ENCODE assay signal across 19 cellular contexts in genomic region chr11:106668147-106668546, GRCh38.
A peak's percentile ranks its signal among the peaks of the same experiment; 100 is the strongest.
DNase-seq lines count a peak whose midpoint lies in the region; ATAC-seq and TF ChIP-seq lines count a peak whose summit lies in the region.
"Had no signal": no experiment of that assay in that cellular context is flagged by ENCODE, and none has a peak within 500 bp of the region (broad histone marks: within the 10 kb centered on the region; RNA-seq: fewer than 3 reads in every experiment).

No MANE protein-coding gene starts in this region.

- H3K27ac Mint-ChIP-seq in activated T-helper 17 cell treated with anti-CD3 and anti-CD28 coated beads, Interleukin-2, amount 50 U/mL, for 72 hours, result no peak overlapping the region
- no peak overlapping the region for H3K27ac Mint-ChIP-seq in activated T-cell treated with anti-CD3 and anti-CD28 coated beads, Interleukin-2, amount 50 U/mL, for 72 hours
- H3K27ac Mint-ChIP-seq: H9 had no signal

- no peak overlapping the region for H3K4me3 Mint-ChIP-seq in activated T-helper 17 cell treated with anti-CD3 and anti-CD28 coated beads, Interleukin-2, amount 50 U/mL, for 72 hours
- no peak overlapping the region for H3K4me3 Mint-ChIP-seq in activated T-cell treated with anti-CD3 and anti-CD28 coated beads, Interleukin-2, amount 50 U/mL, for 72 hours
- H3K4me3 Mint-ChIP-seq: H9 had no signal

- DNase-seq in Caki2 (ENCODE audit: low read depth), result peak; percentile 4
- DNase-seq in M059J (ENCODE audit: low read depth), result peak; percentile 87
- DNase-seq in amniotic epithelial cell (ENCODE audit: low read depth), result peak; percentile 22
- DNase-seq in fibroblast of the aortic adventitia (ENCODE audit: low read depth), result peak; percentile 58
- no peak for DNase-seq in mesenteric fat pad (ENCODE audit: low spot score)
- DNase-seq in SK-N-DZ (ENCODE audit: low spot score), result no peak
- no peak for DNase-seq in activated T-cell treated with anti-CD3 and anti-CD28 coated beads, Interleukin-2, amount 50 U/mL, for 72 hours
- DNase-seq: activated effector memory CD4-positive, alpha-beta T cell treated with Interleukin-2 at 50 U/mL for 16 hours; Caco-2; H9; hypothalamus; kidney glomerular epithelial cell; midbrain; NCI-H2029; NCI-H526 treated with DMSO at 0.1 percent for 48 hours; right cardiac atrium; WERI-Rb-1 had no signal

- H3K4me3 ChIP-seq in fibroblast of the aortic adventitia (ENCODE audit: low read depth, low read length), result no peak overlapping the region

- no peaks in the 10 kb centered on the region for H3K36me3 Mint-ChIP-seq in activated T-helper 17 cell treated with anti-CD3 and anti-CD28 coated beads, Interleukin-2, amount 50 U/mL, for 72 hours (ENCODE audit: low read depth)
- H3K36me3 Mint-ChIP-seq in activated T-cell treated with anti-CD3 and anti-CD28 coated beads, Interleukin-2, amount 50 U/mL, for 72 hours (ENCODE audit: insufficient read depth in 2 of 2), result no peaks in the 10 kb centered on the region

- in situ Hi-C loops in Caki2 (cut with HindIII; ENCODE audit: low pct_unique_long_range_greater_than_20kb, low sequenced_read_pairs), result no loop called here

- no peak for ATAC-seq in activated T-helper 17 cell treated with anti-CD3 and anti-CD28 coated beads, Interleukin-2, amount 50 U/mL, for 72 hours (replicated peaks)
- ATAC-seq in activated T-cell treated with anti-CD3 and anti-CD28 coated beads, Interleukin-2, amount 50 U/mL, for 72 hours (replicated peaks in 1 of 2), result no peak
- ATAC-seq: esophagus mucosa, right cardiac atrium had no signal

- peaks cover 8% of the 10 kb centered on the region for H3K9me3 Mint-ChIP-seq in activated T-helper 17 cell treated with anti-CD3 and anti-CD28 coated beads, Interleukin-2, amount 50 U/mL, for 72 hours
- peaks cover 2 to 4% of the 10 kb centered on the region in 2 donors for H3K9me3 Mint-ChIP-seq in activated T-cell treated with anti-CD3 and anti-CD28 coated beads, Interleukin-2, amount 50 U/mL, for 72 hours
- H3K9me3 Mint-ChIP-seq: H9 had no signal

- no peaks in the 10 kb centered on the region for H3K27me3 Mint-ChIP-seq in activated T-helper 17 cell treated with anti-CD3 and anti-CD28 coated beads, Interleukin-2, amount 50 U/mL, for 72 hours
- H3K27me3 Mint-ChIP-seq in activated T-cell treated with anti-CD3 and anti-CD28 coated beads, Interleukin-2, amount 50 U/mL, for 72 hours (ENCODE audit: low read depth), result no peaks in the 10 kb centered on the region

- H3K4me1 Mint-ChIP-seq in activated T-helper 17 cell treated with anti-CD3 and anti-CD28 coated beads, Interleukin-2, amount 50 U/mL, for 72 hours, result no peaks in the 10 kb centered on the region
- no peaks in the 10 kb centered on the region for H3K4me1 Mint-ChIP-seq in activated T-cell treated with anti-CD3 and anti-CD28 coated beads, Interleukin-2, amount 50 U/mL, for 72 hours (ENCODE audit: low read depth)

- no peak for TF ChIP-seq CTCF in fibroblast of the aortic adventitia (IDR thresholded peaks at IDR 0.05; ENCODE audit: insufficient read depth, low read length)

Comparison
In these comparisons a context has a peak if more than half of its experiments do, and no peak if none do; other contexts are left out.
1. DNase-seq: peak in Caki2 (single experiment), M059J (single experiment), amniotic epithelial cell (single experiment) and fibroblast of the aortic adventitia (single experiment); none in mesenteric fat pad (single experiment), SK-N-DZ (single experiment) and activated T-cell treated with anti-CD3 and anti-CD28 coated beads, Interleukin-2, amount 50 U/mL, for 72 hours (0 of 2).